Comparison of ENCODE assay signal across 8 cellular contexts in the genomic region with DNA sequence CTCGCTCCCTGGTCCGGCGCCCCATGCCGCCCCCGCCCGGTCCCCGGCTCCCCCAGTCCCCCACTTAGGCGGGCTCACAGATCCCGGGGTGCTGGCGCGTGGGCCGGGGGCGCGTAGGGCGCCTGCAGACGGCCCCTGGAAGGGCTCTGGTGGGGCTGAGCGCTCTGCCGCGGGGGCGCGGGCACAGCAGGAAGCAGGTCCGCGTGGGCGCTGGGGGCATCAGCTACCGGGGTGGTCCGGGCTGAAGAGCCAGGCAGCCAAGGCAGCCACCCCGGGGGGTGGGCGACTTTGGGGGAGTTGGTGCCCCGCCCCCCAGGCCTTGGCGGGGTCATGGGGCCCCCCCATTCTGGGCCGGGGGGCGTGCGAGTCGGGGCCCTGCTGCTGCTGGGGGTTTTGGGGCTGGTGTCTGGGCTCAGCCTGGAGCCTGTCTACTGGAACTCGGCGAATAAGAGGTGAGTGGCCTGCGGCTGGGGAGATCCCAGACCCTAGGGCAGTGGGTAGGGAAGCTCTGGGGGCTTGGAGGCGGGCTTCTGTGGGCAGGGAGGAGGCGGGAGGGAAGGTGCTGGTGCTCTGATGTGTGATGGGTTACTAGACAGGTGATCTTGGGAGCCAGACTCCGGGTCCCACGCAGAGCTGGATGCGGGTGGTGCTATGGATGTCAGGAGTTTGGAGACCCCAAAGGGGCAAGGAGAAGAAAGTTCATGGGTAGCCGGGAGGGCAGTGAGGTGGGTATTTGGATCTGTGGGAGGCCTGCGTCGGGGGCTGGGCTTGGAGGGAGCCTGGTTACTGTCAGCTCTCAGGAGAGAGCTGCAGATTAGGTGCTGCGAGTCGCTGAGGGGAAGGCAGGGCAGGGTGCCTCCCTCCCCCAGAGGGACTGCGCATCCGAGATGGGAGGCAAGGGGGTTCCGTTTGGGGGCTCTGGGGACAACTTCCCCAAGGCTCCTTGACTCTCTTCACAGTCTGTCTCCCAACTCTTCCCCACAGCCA. TPM values are rescaled to one million over a fixed set of nuclear protein-coding genes. Genes with fewer than 3 reads are reported as not detected.
A peak's percentile ranks its signal among the peaks of the same experiment; 100 is the strongest.
DNase-seq lines count a peak whose midpoint lies in the region; ATAC-seq and TF ChIP-seq lines count a peak whose summit lies in the region.

No MANE protein-coding gene starts in this region.

- ATAC-seq in omental fat pad (ENCODE audit: low FRiP score), result peak; percentile 29
- ATAC-seq in GM21423 (IDR thresholded peaks at IDR 0.05; ENCODE audit: unreplicated experiment), result no peak

- no peaks in the 10 kb centered on the region for H3K79me2 ChIP-seq in OCI-LY1 (ENCODE audit: insufficient read depth, low read length)

- DNase-seq in omental fat pad (ENCODE audit: low spot score) (no peak), epidermal melanocyte (ENCODE audit: insufficient read length, low spot score) (no peak), SHP77 treated with DMSO at 0.1 percent for 48 hours (lab: John Stamatoyannopoulos, UW) (no peak), LoVo (ENCODE audit: low spot score) (no peak)

- H3K4me2 ChIP-seq in BLaER1 treated with 17β-estradiol and CSF1 and Interleukin-3, amounts not matched to agents 10 nM and 100 nM, result peak overlapping the region; percentile 72 to 87 (median 81)
- H3K4me2 ChIP-seq in OCI-LY1 (ENCODE audit: low read length), result peak overlapping the region; percentile 33; the same call in 1 of the 2 replicates

- H3K9me2 ChIP-seq in OCI-LY1 (ENCODE audit: low read depth, low read length), result no peaks in the 10 kb centered on the region

- no peaks in the 10 kb centered on the region for H3K9me3 ChIP-seq in BLaER1 treated with 17β-estradiol and CSF1 and Interleukin-3, amounts not matched to agents 10 nM and 100 nM (replicated peaks in 1 of 11)
- no peaks in the 10 kb centered on the region for H3K9me3 ChIP-seq in OCI-LY1 (ENCODE audit: low read length)
- H3K9me3 ChIP-seq in esophagus (ENCODE audit: control insufficient read depth in 2 of 2, insufficient read depth in 1 of 2, low read depth in 1 of 2, low read length in 1 of 2), result no peaks in the 10 kb centered on the region

- H3K4me1 ChIP-seq in BLaER1 treated with 17β-estradiol and CSF1 and Interleukin-3, amounts not matched to agents 10 nM and 100 nM, result peaks cover 20 to 40% (median 29%) of the 10 kb centered on the region in 10 experiments
- peaks cover 12% of the 10 kb centered on the region for H3K4me1 ChIP-seq in OCI-LY1 (ENCODE audit: insufficient read depth, low read length, severe bottlenecking)
- H3K4me1 ChIP-seq in esophagus (ENCODE audit: control insufficient read depth in 2 of 2, insufficient read depth in 2 of 2, low read length in 1 of 2), result peaks cover 2 to 9% of the 10 kb centered on the region in 2 donors

- peak overlapping the region in 9 of 11 experiments; percentile 17 to 55 (median 46); a peak in 11 of 22 replicates for H3K9ac ChIP-seq in BLaER1 treated with 17β-estradiol and CSF1 and Interleukin-3, amounts not matched to agents 10 nM and 100 nM
- H3K9ac ChIP-seq in OCI-LY1 (ENCODE audit: low read length), result no peak overlapping the region

- peaks cover 0 to 61% (median 32%) of the 10 kb centered on the region in 11 experiments; a peak in 16 of 22 replicates for H4K20me1 ChIP-seq in BLaER1 treated with 17β-estradiol and CSF1 and Interleukin-3, amounts not matched to agents 10 nM and 100 nM
- H4K20me1 ChIP-seq in OCI-LY1 (ENCODE audit: insufficient read depth, low read length), result no peaks in the 10 kb centered on the region

- H3K27me3 ChIP-seq in BLaER1 treated with 17β-estradiol and CSF1 and Interleukin-3, amounts not matched to agents 10 nM and 100 nM, result peaks cover 57 to 73% (median 60%) of the 10 kb centered on the region in 11 experiments
- H3K27me3 ChIP-seq in OCI-LY1 (ENCODE audit: insufficient read depth, low read length) (peaks cover 11% of the 10 kb centered on the region; the same call in 1 of the 2 replicates), esophagus (ENCODE audit: control insufficient read depth in 1 of 2, insufficient read depth in 2 of 2, low read length in 2 of 2) (peaks cover 0 to 5% of the 10 kb centered on the region in 2 donors)

- H3F3A ChIP-seq in OCI-LY1 (ENCODE audit: insufficient read depth, low read length), result no peaks in the 10 kb centered on the region

- H3K36me3 ChIP-seq in BLaER1 treated with 17β-estradiol and CSF1 and Interleukin-3, amounts not matched to agents 10 nM and 100 nM, result peaks cover 16 to 33% (median 27%) of the 10 kb centered on the region in 11 experiments
- H3K36me3 ChIP-seq in OCI-LY1 (ENCODE audit: insufficient read depth, low read length) (peaks cover 16% of the 10 kb centered on the region), esophagus (ENCODE audit: control insufficient read depth in 2 of 2, insufficient read depth in 2 of 2, low read length in 1 of 2) (peaks cover 8 to 10% of the 10 kb centered on the region in 2 donors)

- TF ChIP-seq CTCF in OCI-LY1 (IDR thresholded peaks at IDR 0.05; ENCODE audit: low read length), result no peak
- TF ChIP-seq CTCF in omental fat pad (IDR thresholded peaks at IDR 0.05), result no peak

- peak overlapping the region; percentile 36 to 64 (median 50); a peak in 19 of 20 replicates for H3K4me3 ChIP-seq in BLaER1 treated with 17β-estradiol and CSF1 and Interleukin-3, amounts not matched to agents 10 nM and 100 nM
- H3K4me3 ChIP-seq in OCI-LY1 (ENCODE audit: low read depth, low read length, poor library complexity, severe bottlenecking) (peak overlapping the region; percentile 5), esophagus (ENCODE audit: low read depth in 1 of 2, low read length in 2 of 2) (peak overlapping the region; percentile 17 to 31)

- H2AFZ ChIP-seq in OCI-LY1 (ENCODE audit: low read length), result no peak overlapping the region

- 3 to 5% methylated on average over 46 to 50 of the region's 50 CpGs for WGBS in esophagus, 2 donors

- H3K27ac ChIP-seq in BLaER1 treated with 17β-estradiol and CSF1 and Interleukin-3, amounts not matched to agents 10 nM and 100 nM, result no peak overlapping the region
- H3K27ac ChIP-seq in OCI-LY1 (ENCODE audit: low read depth, low read length, poor library complexity, severe bottlenecking) (no peak overlapping the region), esophagus (ENCODE audit: low read depth in 2 of 2, low read length in 1 of 2) (no peak overlapping the region)

RNA-seq across cellular contexts. Expression of gene EFNB3, which starts 0.6 kb away (rescaled TPM):
- polyA plus RNA-seq in esophagus, result 1 to 10 TPM in 1 of 2 donors, under 1 TPM in 1; 0.67 to 1.3 TPM
- total RNA-seq in omental fat pad, result 1 to 10 TPM in 3 of 4 donors, under 1 TPM in 1; 0.47 to 4.3 (median 2.4) TPM

RNA-seq across cellular contexts. Expression of gene DNAH2, which starts 12.0 kb away (rescaled TPM):
- polyA plus RNA-seq in esophagus, result under 1 TPM; 0.06 to 0.10 TPM
- total RNA-seq in omental fat pad, result under 1 TPM; 0.19 to 0.95 (median 0.65) TPM

RNA-seq across cellular contexts. Expression of gene WRAP53, which starts 17.3 kb away (rescaled TPM):
- 10 to 100 TPM in 1 of 2 donors, 1 to 10 TPM in 1; 5.5 to 13.3 TPM for polyA plus RNA-seq in esophagus
- total RNA-seq in omental fat pad, result 1 to 10 TPM; 3.5 to 6.8 (median 4.3) TPM

RNA-seq across cellular contexts. Expression of gene TP53, which starts 18.3 kb away (rescaled TPM):
- 10 to 100 TPM; 20.5 to 22.3 TPM for polyA plus RNA-seq in esophagus
- total RNA-seq in omental fat pad, result 10 to 100 TPM; 18.1 to 26.3 (median 19.3) TPM

RNA-seq across cellular contexts. Expression of gene ATP1B2, which starts 54.8 kb away (rescaled TPM):
- under 1 TPM; 0.24 to 0.51 TPM for polyA plus RNA-seq in esophagus
- 1 to 10 TPM in 1 of 4 donors, under 1 TPM in 2, not detected in 1; 0.28 to 1.4 (median 0.48) TPM for total RNA-seq in omental fat pad
